Comparison of ENCODE assay signal across 10 cellular contexts in the genomic region with DNA sequence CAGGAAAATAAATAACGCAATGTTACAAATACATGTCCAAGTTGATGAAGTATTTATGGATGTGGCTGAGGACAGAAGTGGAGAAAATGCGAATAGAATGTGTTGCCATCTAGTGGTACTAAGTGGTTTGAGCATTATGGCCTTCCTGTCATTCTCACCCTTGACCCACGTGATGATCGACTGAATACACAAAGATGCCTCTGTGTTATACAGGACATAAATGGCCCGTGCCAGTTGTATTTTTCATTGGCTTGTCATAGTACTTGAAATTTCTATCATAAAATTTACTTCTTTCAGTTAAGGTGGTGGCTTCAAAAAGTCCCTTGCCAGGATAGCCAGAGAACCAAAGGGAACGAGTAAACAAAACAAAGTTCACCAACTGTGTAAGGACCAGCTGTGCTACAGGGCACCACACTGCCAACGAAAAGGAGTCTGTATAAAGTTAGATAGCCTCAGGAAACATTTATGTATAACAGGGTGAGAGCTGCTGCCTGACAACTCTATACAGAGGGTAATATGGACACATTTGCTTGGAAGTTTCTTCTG.
DNase-seq lines count a peak whose midpoint lies in the region; ATAC-seq and TF ChIP-seq lines count a peak whose summit lies in the region.
"Had no signal": no experiment of that assay in that cellular context is flagged by ENCODE, and none has a peak within 500 bp of the region (broad histone marks: within the 10 kb centered on the region; RNA-seq: fewer than 3 reads in every experiment).

No MANE protein-coding gene starts in this region.

- H2AFZ ChIP-seq in OCI-LY3 (ENCODE audit: low read depth, low read length): peak overlapping the region; percentile 83; the same call in 1 of the 2 replicates

- DNase-seq in NCI-H1694 treated with DMSO at 0.1 percent for 48 hours (lab: John Stamatoyannopoulos, UW) (peak; percentile 39), NCI-H1694 (lab: John Stamatoyannopoulos, UW) (no peak), HT-29 (ENCODE audit: low spot score) (peak; percentile 46), chondrocyte (ENCODE audit: low spot score) (no peak), left kidney (ENCODE audit: low read depth, low spot score) (peak; percentile 64), upper lobe of left lung (no peak)

- no peak overlapping the region for H3K4me3 Mint-ChIP-seq in chondrocyte (ENCODE audit: unreplicated experiment)
- H3K4me3 Mint-ChIP-seq: dendritic cell treated with granulocyte-macrophage colony-stimulating factor and Interleukin-4, amounts not matched to agents 40 ng/mL and 50 ng/mL, for 4 days had no signal

- peak; percentile 88 for TF ChIP-seq CTCF in OCI-LY3 (IDR thresholded peaks at IDR 0.05; ENCODE audit: low read depth, low read length)
- TF ChIP-seq CTCF in chondrocyte (IDR thresholded peaks at IDR 0.05): peak; percentile 81
- peak in 5 of 6 experiments; percentile 33 to 76 (median 48) for TF ChIP-seq CTCF in upper lobe of left lung (IDR thresholded peaks at IDR 0.05)

- H3K4me3 ChIP-seq in OCI-LY3 (ENCODE audit: low read length) (peak overlapping the region; percentile 57), upper lobe of left lung (no peak overlapping the region)
- H3K4me3 ChIP-seq: BLaER1 treated with 17β-estradiol and CSF1 and Interleukin-3, amounts not matched to agents 10 nM and 100 nM had no signal

- TF ChIP-seq POLR2A in upper lobe of left lung (IDR thresholded peaks at IDR 0.05): no peak

- H3K36me3 ChIP-seq in OCI-LY3 (replicated peaks; ENCODE audit: low read depth, low read length): no peaks in the 10 kb centered on the region
- H3K36me3 ChIP-seq in upper lobe of left lung: no peaks in the 10 kb centered on the region
- H3K36me3 ChIP-seq: BLaER1 treated with 17β-estradiol and CSF1 and Interleukin-3, amounts not matched to agents 10 nM and 100 nM had no signal

- H3K36me3 Mint-ChIP-seq in chondrocyte (ENCODE audit: low read depth): no peaks in the 10 kb centered on the region

- H3K27ac ChIP-seq in OCI-LY3 (ENCODE audit: low read length): no peak overlapping the region
- H3K27ac ChIP-seq in upper lobe of left lung: no peak overlapping the region

- no peak overlapping the region for H3K9ac ChIP-seq in OCI-LY3 (ENCODE audit: low read length)
- H3K9ac ChIP-seq: BLaER1 treated with 17β-estradiol and CSF1 and Interleukin-3, amounts not matched to agents 10 nM and 100 nM had no signal

- no peaks in the 10 kb centered on the region for H3K79me2 ChIP-seq in OCI-LY3 (ENCODE audit: low read length)

- H3K27me3 ChIP-seq in OCI-LY3 (ENCODE audit: low read depth, low read length): no peaks in the 10 kb centered on the region
- H3K27me3 ChIP-seq in upper lobe of left lung: no peaks in the 10 kb centered on the region
- H3K27me3 ChIP-seq: BLaER1 treated with 17β-estradiol and CSF1 and Interleukin-3, amounts not matched to agents 10 nM and 100 nM had no signal

- H3K9me3 ChIP-seq in OCI-LY3 (ENCODE audit: insufficient read depth, low read length) (no peaks in the 10 kb centered on the region), upper lobe of left lung (no peaks in the 10 kb centered on the region)

- TF ChIP-seq EP300 in upper lobe of left lung (IDR thresholded peaks at IDR 0.05): no peak

- no peaks in the 10 kb centered on the region for H4K20me1 ChIP-seq in OCI-LY3 (ENCODE audit: insufficient read depth, low read length)
- H4K20me1 ChIP-seq: BLaER1 treated with 17β-estradiol and CSF1 and Interleukin-3, amounts not matched to agents 10 nM and 100 nM had no signal

- H3K27me3 Mint-ChIP-seq in chondrocyte (ENCODE audit: low read depth): no peaks in the 10 kb centered on the region
- H3K27me3 Mint-ChIP-seq: dendritic cell treated with granulocyte-macrophage colony-stimulating factor and Interleukin-4, amounts not matched to agents 40 ng/mL and 50 ng/mL, for 4 days had no signal

- H3K4me1 Mint-ChIP-seq in chondrocyte (ENCODE audit: low read depth): peaks cover 35% of the 10 kb centered on the region

- WGBS in upper lobe of left lung, 2 donors: 14 to 49% methylated on average over 7 of the region's 7 CpGs

- ATAC-seq in GM21528 (IDR thresholded peaks at IDR 0.05; ENCODE audit: low FRiP score, unreplicated experiment): peak; percentile 82
- peak in 1 of 2 donors; percentile 70 for ATAC-seq in upper lobe of left lung (ENCODE audit: low FRiP score in 2 of 2)

- H3K4me2 ChIP-seq in OCI-LY3 (ENCODE audit: low read length): peak overlapping the region; percentile 80

- H3K9me3 Mint-ChIP-seq in chondrocyte (ENCODE audit: low read depth): no peaks in the 10 kb centered on the region
- H3K9me3 Mint-ChIP-seq: dendritic cell treated with granulocyte-macrophage colony-stimulating factor and Interleukin-4, amounts not matched to agents 40 ng/mL and 50 ng/mL, for 4 days had no signal

- H3K27ac Mint-ChIP-seq in chondrocyte (ENCODE audit: unreplicated experiment): no peak overlapping the region
- H3K27ac Mint-ChIP-seq: dendritic cell treated with granulocyte-macrophage colony-stimulating factor and Interleukin-4, amounts not matched to agents 40 ng/mL and 50 ng/mL, for 4 days had no signal

- H3K4me1 ChIP-seq in OCI-LY3 (ENCODE audit: low read length): peaks cover 19% of the 10 kb centered on the region
- peaks cover 0 to 35% (median 27%) of the 10 kb centered on the region in 4 donors for H3K4me1 ChIP-seq in upper lobe of left lung

Comparison
In these comparisons a context has a peak if more than half of its experiments do, and no peak if none do; other contexts are left out.
1. DNase-seq: peak in NCI-H1694 treated with DMSO at 0.1 percent for 48 hours (single experiment), HT-29 (single experiment) and left kidney (single experiment); none in NCI-H1694 (single experiment), chondrocyte (single experiment) and upper lobe of left lung (0 of 2).
2. Peak in every context shown above with its lines, with median percentiles within 50 percentile points of each other: CTCF ChIP-seq.